ENCODE assay signal across 19 cellular contexts in the genomic region with DNA sequence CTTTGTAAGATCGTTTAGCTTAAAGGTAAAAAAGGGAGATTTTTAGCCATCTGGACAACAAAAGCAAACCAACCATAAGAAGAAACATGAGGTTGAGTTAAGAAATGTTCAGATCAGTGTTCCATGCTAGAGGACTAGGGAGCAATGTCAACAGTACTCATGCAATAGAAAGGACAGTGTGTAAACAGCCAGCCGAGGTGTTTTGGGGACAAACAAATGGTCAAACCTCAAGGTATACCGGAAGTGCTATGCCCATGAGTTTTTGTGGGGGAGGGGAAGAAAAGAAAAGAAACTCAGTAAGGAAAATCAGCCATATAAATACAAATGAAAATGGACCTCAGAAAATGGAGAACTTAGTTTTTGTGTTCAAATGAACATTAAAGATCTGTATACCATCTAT.
A peak's percentile ranks its signal among the peaks of the same experiment; 100 is the strongest.
DNase-seq lines count a peak whose midpoint lies in the region; ATAC-seq, FAIRE-seq and TF ChIP-seq lines count a peak whose summit lies in the region.
"Had no signal": no experiment of that assay in that cellular context is flagged by ENCODE, and none has a peak within 500 bp of the region (broad histone marks: within the 10 kb centered on the region; RNA-seq: fewer than 3 reads in every experiment).

No MANE protein-coding gene starts in this region.

- no peaks in the 10 kb centered on the region for H3K27me3 ChIP-seq in K562 (ENCODE audit: control insufficient read depth in 2 of 2, insufficient read depth in 2 of 2, low read length in 2 of 2)
- no peaks in the 10 kb centered on the region for H3K27me3 ChIP-seq in effector memory CD4-positive, alpha-beta T cell (replicated peaks; ENCODE audit: control insufficient read depth, insufficient read depth, low read length, poor library complexity, severe bottlenecking)

- no peaks in the 10 kb centered on the region for H4K20me1 ChIP-seq in K562 (replicated peaks; ENCODE audit: control insufficient read depth, insufficient read depth, low read length)

- no peaks in the 10 kb centered on the region for H3K9me3 ChIP-seq in K562 (replicated peaks; ENCODE audit: control insufficient read depth, insufficient read depth, low read depth, low read length)
- H3K9me3 ChIP-seq in effector memory CD4-positive, alpha-beta T cell (ENCODE audit: control insufficient read depth, low read length) = no peaks in the 10 kb centered on the region
- H3K9me3 ChIP-seq: A549 had no signal

- H3K4me1 ChIP-seq in K562 (replicated peaks in 1 of 2; ENCODE audit: control insufficient read depth in 2 of 2, insufficient read depth in 2 of 2, low read length in 2 of 2) = no peaks in the 10 kb centered on the region
- H3K4me1 ChIP-seq in effector memory CD4-positive, alpha-beta T cell (ENCODE audit: control insufficient read depth, insufficient read depth, low read length, poor library complexity, severe bottlenecking) = no peaks in the 10 kb centered on the region
- H3K4me1 ChIP-seq: A549 had no signal

- TF ChIP-seq EP300 in K562 (IDR thresholded peaks at IDR 0.05; ENCODE audit: low read length) = no peak

- intact Hi-C loops in K562 (cut with micrococcal nuclease) = no loop called here

- WGBS in K562 (ENCODE audit: insufficient coverage, low coverage, missing lambda C conversion rate) = 39% methylated on average over 3 of the region's 3 CpGs

- TF ChIP-seq POLR2A in K562 (conservative IDR thresholded peaks at IDR 0.05) = no peak

- no peak overlapping the region for H3K9ac ChIP-seq in K562 (ENCODE audit: insufficient read depth in 1 of 2, low read depth in 2 of 2, low read length in 2 of 2)

- H2AFZ ChIP-seq in K562 (ENCODE audit: low read depth, low read length) = no peak overlapping the region

- POLR2A ChIA-PET in K562 (lab: Yijun Ruan, JAX) = no interaction called here

- peaks cover 61% of the 10 kb centered on the region for H3K79me2 ChIP-seq in K562 (ENCODE audit: control insufficient read depth, insufficient read depth, low read length)

- in situ Hi-C loops in K562 (cut with MboI) = no loop called here

- H3K27ac ChIP-seq in K562 (ENCODE audit: extremely low read depth, low read depth, low read length) = no peak overlapping the region
- no peak overlapping the region for H3K27ac ChIP-seq in effector memory CD4-positive, alpha-beta T cell (ENCODE audit: insufficient read depth, low read length, poor library complexity, severe bottlenecking)
- H3K27ac ChIP-seq: 22Rv1, A549, C4-2B had no signal

- H3K36me3 ChIP-seq in K562 (ENCODE audit: control insufficient read depth, insufficient read depth, low read length) = peaks cover 22% of the 10 kb centered on the region; the same call in 2 of the 3 replicates
- no peaks in the 10 kb centered on the region for H3K36me3 ChIP-seq in effector memory CD4-positive, alpha-beta T cell (ENCODE audit: control insufficient read depth, insufficient read depth, low read length)

- no peak overlapping the region for H3K4me2 ChIP-seq in K562 (ENCODE audit: insufficient read depth, low read length)
- H3K4me2 ChIP-seq: A549 had no signal

- BruUV-seq in K562 (replicated peaks; lab: Mats Ljungman, UMichigan) = no TSS peak

- no peak overlapping the region for H3K4me3 ChIP-seq in K562
- no peak overlapping the region for H3K4me3 ChIP-seq in effector memory CD4-positive, alpha-beta T cell (ENCODE audit: insufficient read depth, low read depth, low read length, poor library complexity, severe bottlenecking)
- H3K4me3 ChIP-seq: A549 had no signal

- peak; percentile 63 for DNase-seq in DMS53 (lab: John Stamatoyannopoulos, UW)
- no peak for DNase-seq in DMS53 treated with DMSO at 0.1 percent for 48 hours (lab: John Stamatoyannopoulos, UW; ENCODE audit: unreplicated experiment)
- peak; percentile 54 for DNase-seq in HuH-7.5 (ENCODE audit: low spot score)
- no peak for DNase-seq in K562 (ENCODE audit: extremely low read depth in 1 of 4, low spot score in 3 of 4)
- DNase-seq in activated T-cell treated with anti-CD3 and anti-CD28 coated beads for 4 hours = no peak
- no peak for DNase-seq in effector memory CD4-positive, alpha-beta T cell
- DNase-seq in NOMO-1 (lab: John Stamatoyannopoulos, UW; ENCODE audit: unreplicated experiment in 2 of 2) = no peak
- DNase-seq: AML-193; Calu3; CD4-positive, alpha-beta T cell; H9 had no signal

- no peak for FAIRE-seq in K562 (lab: Jason Lieb, UNC)
- FAIRE-seq: A549, G401.6, GM12891, GM19239, H1, HTR-8/SVneo had no signal

- TF ChIP-seq CTCF in K562 (IDR thresholded peaks at IDR 0.05 in 2 of 3, conservative IDR thresholded peaks at IDR 0.05 in 1 of 3; ENCODE audit: insufficient read depth in 2 of 3, low read depth in 1 of 3, low read length in 3 of 3) = no peak

- CTCF ChIA-PET in K562 (lab: Yijun Ruan, JAX; ENCODE audit: low intra/inter-chr PET ratio) = no interaction called here

- ATAC-seq in K562 = peak; percentile 44; the same call in 1 of the 3 replicates
- ATAC-seq: A549 had no signal

- no peak for TF ChIP-seq RAD21 in K562 (CRISPR knock-in tag; conservative IDR thresholded peaks at IDR 0.05 in 1 of 2, IDR thresholded peaks at IDR 0.05 in 1 of 2)

- H3K9me1 ChIP-seq in K562 (ENCODE audit: control insufficient read depth, insufficient read depth, low read length) = no peaks in the 10 kb centered on the region

TF ChIP-seq in K562, 482 proteins besides CTCF, POLR2A, EP300 and RAD21:
- TF ChIP-seq SOX6 (IDR thresholded peaks at IDR 0.05) (no peak), POLR2AphosphoS5 (IDR thresholded peaks at IDR 0.05; ENCODE audit: control insufficient read depth, insufficient read depth, low read depth, low read length) (0 out of 2 replicates have a peak, but pooled peaks have one; percentile 23)
TF ChIP-seq in K562: peak in this region for 1.

Comparison
In these comparisons a context has a peak if more than half of its experiments do, and no peak if none do; other contexts are left out.
1. DNase-seq: peak in DMS53 (single experiment) and HuH-7.5 (single experiment); none in DMS53 treated with DMSO at 0.1 percent for 48 hours (single experiment), K562 (0 of 4), activated T-cell treated with anti-CD3 and anti-CD28 coated beads for 4 hours (single experiment), effector memory CD4-positive, alpha-beta T cell (0 of 3) and NOMO-1 (0 of 2).